27 cellular contexts compared by ENCODE assay signal in the genomic region with DNA sequence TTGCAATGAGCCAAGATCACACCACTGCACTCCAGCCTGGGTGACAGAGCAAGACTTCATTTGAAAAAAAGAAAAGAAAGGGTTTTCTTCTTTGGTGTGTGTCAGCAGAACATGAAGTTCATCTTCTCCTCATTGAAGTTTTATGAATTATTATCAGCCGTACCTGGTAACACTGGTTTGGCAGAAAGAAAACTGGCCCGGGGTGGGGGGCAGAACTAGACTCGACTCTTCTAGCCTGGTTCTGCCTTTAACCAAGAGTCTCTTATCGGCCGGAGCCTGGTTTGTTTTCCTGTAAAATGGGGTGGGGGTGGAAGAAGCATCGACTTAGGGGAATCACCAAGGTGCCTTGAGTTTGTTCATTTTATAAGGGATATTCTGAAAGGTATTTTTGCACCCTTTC.
"Had no signal": no experiment of that assay in that cellular context is flagged by ENCODE, and none has a peak within 500 bp of the region (broad histone marks: within the 10 kb centered on the region; RNA-seq: fewer than 3 reads in every experiment).

No MANE protein-coding gene starts in this region.

- H3K9me3 Mint-ChIP-seq: activated CD4-positive, alpha-beta T cell treated with anti-CD3 and anti-CD28 coated beads, Interleukin-2, amount 10 ng/mL, durations not matched to agents 7 days and 5 days; activated naive CD4-positive, alpha-beta T cell treated with anti-CD3 and anti-CD28 coated beads, Interleukin-2, amount 10 ng/mL, durations not matched to agents 7 days and 5 days; activated naive CD8-positive, alpha-beta T cell treated with anti-CD3 and anti-CD28 coated beads, Interleukin-2, amount 50 U/mL, for 24 hours; activated T-cell treated with anti-CD3 and anti-CD28 coated beads, Interleukin-2, amount 50 U/mL, for 24 hours; activated T-helper 2 cell treated with anti-CD3 and anti-CD28 coated beads, Interferon-gamma antibody, Interleukin-2, Interleukin-4, amounts not matched to agents 10 μg/mL and 5 μg/mL and 100 μg/mL, durations not matched to agents 14 hours and 24 hours and 36 hours; brain; IgD-negative memory B cell had no signal

- H3K27ac Mint-ChIP-seq: activated CD4-positive, alpha-beta T cell treated with anti-CD3 and anti-CD28 coated beads for 36 hours; activated CD4-positive, alpha-beta T cell treated with anti-CD3 and anti-CD28 coated beads, Interleukin-2, amount 10 ng/mL, durations not matched to agents 7 days and 5 days; activated naive CD4-positive, alpha-beta T cell treated with anti-CD3 and anti-CD28 coated beads, Interleukin-2, amount 10 ng/mL, durations not matched to agents 7 days and 5 days; activated naive CD8-positive, alpha-beta T cell; activated naive CD8-positive, alpha-beta T cell treated with anti-CD3 and anti-CD28 coated beads, Interleukin-2, amount 50 U/mL, for 24 hours; activated T-cell treated with anti-CD3 and anti-CD28 coated beads, Interleukin-2, amount 50 U/mL, for 24 hours; activated T-helper 2 cell treated with anti-CD3 and anti-CD28 coated beads, Interferon-gamma antibody, Interleukin-2, Interleukin-4, amounts not matched to agents 10 μg/mL and 5 μg/mL and 100 μg/mL, durations not matched to agents 14 hours and 24 hours and 36 hours; brain; WTC11 had no signal

- DNase-seq: activated CD4-positive, alpha-beta T cell treated with anti-CD3 and anti-CD28 coated beads for 36 hours; activated CD4-positive, alpha-beta T cell treated with anti-CD3 and anti-CD28 coated beads, Interleukin-2, amount 10 ng/mL, durations not matched to agents 7 days and 5 days; activated CD4-positive, alpha-beta T cell treated with anti-CD3 and anti-CD28 coated beads, Interleukin-2, amount 50 U/mL, for 48 hours; activated CD8-positive, alpha-beta T cell treated with anti-CD3 and anti-CD28 coated beads, Interleukin-2, amount 10 ng/mL, durations not matched to agents 7 days and 5 days; activated naive CD4-positive, alpha-beta T cell treated with anti-CD3 and anti-CD28 coated beads, Interleukin-2, amount 10 ng/mL, durations not matched to agents 7 days and 5 days; activated naive CD8-positive, alpha-beta T cell treated with anti-CD3 and anti-CD28 coated beads, Interleukin-2, amount 50 U/mL, for 24 hours; anterior cingulate cortex; Karpas-422; KBM-7; NCI-H1105; NCI-H1417 treated with DMSO at 0.1 percent for 48 hours; NCI-H187 treated with DMSO at 0.1 percent for 48 hours; NCI-H2081; NCI-H345; NCI-H524 treated with DMSO at 0.1 percent for 48 hours; NK-92 treated with Interleukin-12 subunit alpha and Interleukin-12 subunit beta, amount 100 ng/mL, for 24 hours; PC-9; SIG-M5; SW 1271; T1000 had no signal

- H3K27ac ChIP-seq: PC-9, RWPE1 had no signal

- H3K4me1 Mint-ChIP-seq: activated CD4-positive, alpha-beta T cell treated with anti-CD3 and anti-CD28 coated beads for 36 hours; activated naive CD8-positive, alpha-beta T cell treated with anti-CD3 and anti-CD28 coated beads, Interleukin-2, amount 50 U/mL, for 24 hours; brain; IgD-negative memory B cell had no signal

- H3K4me3 Mint-ChIP-seq: activated CD4-positive, alpha-beta T cell treated with anti-CD3 and anti-CD28 coated beads for 36 hours; activated CD4-positive, alpha-beta T cell treated with anti-CD3 and anti-CD28 coated beads, Interleukin-2, amount 10 ng/mL, durations not matched to agents 7 days and 5 days; activated CD8-positive, alpha-beta T cell treated with anti-CD3 and anti-CD28 coated beads, Interleukin-2, amount 10 ng/mL, durations not matched to agents 7 days and 5 days; activated naive CD4-positive, alpha-beta T cell treated with anti-CD3 and anti-CD28 coated beads, Interleukin-2, amount 10 ng/mL, durations not matched to agents 7 days and 5 days; activated naive CD8-positive, alpha-beta T cell; activated naive CD8-positive, alpha-beta T cell treated with anti-CD3 and anti-CD28 coated beads, Interleukin-2, amount 50 U/mL, for 24 hours; activated T-cell treated with anti-CD3 and anti-CD28 coated beads, Interleukin-2, amount 50 U/mL, for 24 hours; brain; IgD-negative memory B cell; WTC11 had no signal

- H3K27me3 Mint-ChIP-seq: activated CD4-positive, alpha-beta T cell treated with anti-CD3 and anti-CD28 coated beads for 36 hours; activated CD4-positive, alpha-beta T cell treated with anti-CD3 and anti-CD28 coated beads, Interleukin-2, amount 10 ng/mL, durations not matched to agents 7 days and 5 days; activated naive CD4-positive, alpha-beta T cell treated with anti-CD3 and anti-CD28 coated beads, Interleukin-2, amount 10 ng/mL, durations not matched to agents 7 days and 5 days; activated naive CD8-positive, alpha-beta T cell; activated naive CD8-positive, alpha-beta T cell treated with anti-CD3 and anti-CD28 coated beads, Interleukin-2, amount 50 U/mL, for 24 hours; activated T-cell treated with anti-CD3 and anti-CD28 coated beads, Interleukin-2, amount 50 U/mL, for 24 hours; brain; IgD-negative memory B cell had no signal
